ENCODE assay signal across 8 cellular contexts in the genomic region with DNA sequence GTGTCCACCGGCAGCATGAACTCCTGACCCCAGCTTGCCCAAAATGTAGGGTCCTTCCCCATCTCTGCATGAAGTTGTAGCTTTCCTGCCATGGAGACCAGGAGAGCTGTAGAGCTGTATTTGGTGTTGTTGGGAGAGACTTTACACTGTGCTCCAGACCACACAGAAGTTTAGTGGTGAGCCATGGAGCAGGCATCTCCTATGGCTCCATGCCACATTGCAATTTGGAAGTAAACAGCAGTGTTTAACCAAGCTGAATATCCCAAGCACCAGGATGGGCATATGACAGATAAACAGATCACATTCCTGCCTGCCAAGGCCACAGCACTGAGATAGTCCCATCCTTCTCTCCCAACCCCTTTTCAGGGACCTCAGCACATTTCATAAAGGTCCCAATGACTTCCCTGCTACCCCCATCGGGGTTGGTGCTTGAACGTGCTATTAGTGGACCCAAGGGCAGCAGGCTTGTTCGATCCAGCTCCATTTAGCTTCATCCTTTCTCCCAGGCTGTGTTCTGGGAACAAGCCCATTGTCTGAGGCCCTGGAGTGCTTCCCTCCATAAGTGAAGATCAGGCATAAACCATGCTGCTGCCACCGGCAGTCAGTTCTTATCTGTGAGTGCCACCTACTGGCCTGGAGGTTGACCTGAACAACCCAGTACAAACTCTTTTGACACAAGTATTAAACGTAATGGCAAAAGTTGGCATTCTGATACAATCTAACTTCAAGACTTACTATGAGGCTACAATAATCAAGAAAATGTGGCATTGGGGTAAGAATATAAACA.
A peak's percentile ranks its signal among the peaks of the same experiment; 100 is the strongest.
DNase-seq lines count a peak whose midpoint lies in the region; ATAC-seq and TF ChIP-seq lines count a peak whose summit lies in the region.

No MANE protein-coding gene starts in this region.

- H3K9ac ChIP-seq in NT2/D1 (ENCODE audit: insufficient read length, low read depth), result no peak overlapping the region

- no peak overlapping the region for H3K27ac ChIP-seq in C4-2B

- no peak overlapping the region for H3K4me3 Mint-ChIP-seq in stimulated activated effector memory CD8-positive, alpha-beta T cell treated with anti-CD3 and anti-CD28 coated beads, Interleukin-12 subunit alpha, Interleukin-12 subunit beta, amount 100 ng/mL, for 72 hours

- H3K9me3 Mint-ChIP-seq in stimulated activated effector memory CD8-positive, alpha-beta T cell treated with anti-CD3 and anti-CD28 coated beads, Interleukin-12 subunit alpha, Interleukin-12 subunit beta, amount 100 ng/mL, for 72 hours, result no peaks in the 10 kb centered on the region

- ATAC-seq in GM18517 (IDR thresholded peaks at IDR 0.05; ENCODE audit: unreplicated experiment) (peak; percentile 55), HG02885 (IDR thresholded peaks at IDR 0.05; ENCODE audit: poor library complexity, unreplicated experiment) (peak; percentile 86), Right ventricle myocardium inferior (no peak), GM18873 (IDR thresholded peaks at IDR 0.05; ENCODE audit: low FRiP score, unreplicated experiment) (no peak)
- peak; percentile 42 for ATAC-seq in stimulated activated effector memory CD8-positive, alpha-beta T cell treated with anti-CD3 and anti-CD28 coated beads, Interleukin-12 subunit alpha, Interleukin-12 subunit beta, amount 100 ng/mL, for 72 hours

- no peaks in the 10 kb centered on the region for H3K36me3 ChIP-seq in NT2/D1 (ENCODE audit: insufficient read depth, insufficient read length, low read length)

- peak; percentile 18 for DNase-seq in NT2/D1 (ENCODE audit: low read depth, low spot score)
- peak; percentile 69 for DNase-seq in fibroblast of gingiva (ENCODE audit: low read depth)
- no peak for DNase-seq in stimulated activated effector memory CD8-positive, alpha-beta T cell treated with anti-CD3 and anti-CD28 coated beads, Interleukin-12 subunit alpha, Interleukin-12 subunit beta, amount 100 ng/mL, for 72 hours (ENCODE audit: low spot score in 2 of 2)
- DNase-seq in Right ventricle myocardium inferior (ENCODE audit: missing footprints), result no peak

- no peak overlapping the region for H3K4me3 ChIP-seq in NT2/D1 (ENCODE audit: insufficient read length, low read depth)

- intact Hi-C loops in Right ventricle myocardium inferior (cut with DNase I), result no loop called here

- no peaks in the 10 kb centered on the region for H3K4me1 ChIP-seq in NT2/D1 (ENCODE audit: insufficient read depth, insufficient read length)

- H3K4me1 Mint-ChIP-seq in stimulated activated effector memory CD8-positive, alpha-beta T cell treated with anti-CD3 and anti-CD28 coated beads, Interleukin-12 subunit alpha, Interleukin-12 subunit beta, amount 100 ng/mL, for 72 hours, result no peaks in the 10 kb centered on the region

- peak; percentile 63 for TF ChIP-seq CTCF in C4-2B (conservative IDR thresholded peaks at IDR 0.05)

- H3K36me3 Mint-ChIP-seq in stimulated activated effector memory CD8-positive, alpha-beta T cell treated with anti-CD3 and anti-CD28 coated beads, Interleukin-12 subunit alpha, Interleukin-12 subunit beta, amount 100 ng/mL, for 72 hours, result no peaks in the 10 kb centered on the region

- peaks cover 14% of the 10 kb centered on the region; the same call in 1 of the 2 replicates for H3K9me3 ChIP-seq in NT2/D1 (ENCODE audit: insufficient read depth, low read length)

- no peak overlapping the region for H3K27ac Mint-ChIP-seq in stimulated activated effector memory CD8-positive, alpha-beta T cell treated with anti-CD3 and anti-CD28 coated beads, Interleukin-12 subunit alpha, Interleukin-12 subunit beta, amount 100 ng/mL, for 72 hours

- H3K27me3 ChIP-seq in NT2/D1 (ENCODE audit: insufficient read depth, insufficient read length), result no peaks in the 10 kb centered on the region

Comparison
In these comparisons a context has a peak if more than half of its experiments do, and no peak if none do; other contexts are left out.
1. ATAC-seq: peak in GM18517 (single experiment), HG02885 (single experiment) and stimulated activated effector memory CD8-positive, alpha-beta T cell treated with anti-CD3 and anti-CD28 coated beads, Interleukin-12 subunit alpha, Interleukin-12 subunit beta, amount 100 ng/mL, for 72 hours (single experiment); none in Right ventricle myocardium inferior (single experiment) and GM18873 (single experiment).
2. DNase-seq: peak in NT2/D1 (single experiment) and fibroblast of gingiva (single experiment); none in stimulated activated effector memory CD8-positive, alpha-beta T cell treated with anti-CD3 and anti-CD28 coated beads, Interleukin-12 subunit alpha, Interleukin-12 subunit beta, amount 100 ng/mL, for 72 hours (0 of 2) and Right ventricle myocardium inferior (single experiment).